ENCODE assay signal across 8 cellular contexts in genomic region chr17:82593590-82594087, GRCh38. TPM values are rescaled to one million over a fixed set of nuclear protein-coding genes. Genes with fewer than 3 reads are reported as not detected.
A peak's percentile ranks its signal among the peaks of the same experiment; 100 is the strongest.
DNase-seq lines count a peak whose midpoint lies in the region; ATAC-seq and TF ChIP-seq lines count a peak whose summit lies in the region.

No MANE protein-coding gene starts in this region.

- H3K27ac Mint-ChIP-seq in natural killer cell treated with Interleukin-12 subunit alpha and Interleukin-12 subunit beta and Interleukin-15 and Interleukin-18, amount 100 ng/mL, for 72 hours, result peak overlapping the region; percentile 90 to 91

- TF ChIP-seq CTCF in BE2C (IDR thresholded peaks at IDR 0.05; ENCODE audit: low read depth, low read length) (no peak), NB4 (IDR thresholded peaks at IDR 0.05; ENCODE audit: low read depth, low read length) (no peak), dorsolateral prefrontal cortex (IDR thresholded peaks at IDR 0.05 in 54 of 56, conservative IDR thresholded peaks at IDR 0.05 in 2 of 56; ENCODE audit: low read depth in 1 of 56, partially characterized antibody in 56 of 56) (peak in 4 of 56 donors; percentile 1 to 9 (median 6))

- DNase-seq in BE2C, result no peak
- DNase-seq in NB4 (ENCODE audit: low read depth), result no peak
- peak in 1 of 10 donors; percentile 46 for DNase-seq in dorsolateral prefrontal cortex
- no peak for DNase-seq in natural killer cell treated with Interleukin-12 subunit alpha and Interleukin-12 subunit beta and Interleukin-15 and Interleukin-18, amount 100 ng/mL, for 72 hours (ENCODE audit: low spot score)
- DNase-seq in Kasumi-1 (lab: John Stamatoyannopoulos, UW), result no peak

- H3K9me3 ChIP-seq in BE2C, result no peaks in the 10 kb centered on the region

- no peak for ATAC-seq in natural killer cell treated with Interleukin-12 subunit alpha and Interleukin-12 subunit beta and Interleukin-15 and Interleukin-18, amount 100 ng/mL, for 72 hours
- no peak for ATAC-seq in GM21360 (IDR thresholded peaks at IDR 0.05; ENCODE audit: unreplicated experiment)
- no peak for ATAC-seq in GM21447 (IDR thresholded peaks at IDR 0.05; ENCODE audit: unreplicated experiment)
- ATAC-seq in GM18870 (IDR thresholded peaks at IDR 0.05; ENCODE audit: unreplicated experiment), result no peak

- H3K4me1 Mint-ChIP-seq in natural killer cell treated with Interleukin-12 subunit alpha and Interleukin-12 subunit beta and Interleukin-15 and Interleukin-18, amount 100 ng/mL, for 72 hours (ENCODE audit: low read depth in 2 of 2), result peaks cover 24 to 28% of the 10 kb centered on the region in 2 donors

- no peaks in the 10 kb centered on the region for H3K9me3 Mint-ChIP-seq in natural killer cell treated with Interleukin-12 subunit alpha and Interleukin-12 subunit beta and Interleukin-15 and Interleukin-18, amount 100 ng/mL, for 72 hours

- H3K4me1 ChIP-seq in BE2C, result peaks cover 11% of the 10 kb centered on the region

- no peaks in the 10 kb centered on the region for H3K27me3 Mint-ChIP-seq in natural killer cell treated with Interleukin-12 subunit alpha and Interleukin-12 subunit beta and Interleukin-15 and Interleukin-18, amount 100 ng/mL, for 72 hours

- peaks cover 50% of the 10 kb centered on the region for H3K36me3 ChIP-seq in BE2C

- peak overlapping the region; percentile 50 for H3K4me3 ChIP-seq in BE2C (ENCODE audit: low read depth, low read length)
- peak overlapping the region; percentile 49 for H3K4me3 ChIP-seq in NB4 (ENCODE audit: low read depth, low read length)
- H3K4me3 ChIP-seq in dorsolateral prefrontal cortex, result peak overlapping the region; percentile 46 to 96 (median 74)

- TF ChIP-seq POLR2A in NB4 (IDR thresholded peaks at IDR 0.05; ENCODE audit: extremely low read depth, insufficient read length), result no peak

- intact Hi-C loops in dorsolateral prefrontal cortex (cut with DNase I), result loop anchor here (2.0 to 5.0 kb wide), 3 partner anchors 36 to 55 kb away; partner anchors contain the start of gene WDR45B (in 2 of the 2)

- H3K4me3 Mint-ChIP-seq in natural killer cell treated with Interleukin-12 subunit alpha and Interleukin-12 subunit beta and Interleukin-15 and Interleukin-18, amount 100 ng/mL, for 72 hours, result peak overlapping the region; percentile 90

- peak overlapping the region; percentile 95 to 100 (median 100) for H3K27ac ChIP-seq in dorsolateral prefrontal cortex

- H3K27me3 ChIP-seq in BE2C (no peaks in the 10 kb centered on the region), dorsolateral prefrontal cortex (no peaks in the 10 kb centered on the region)

- no peaks in the 10 kb centered on the region for H3K36me3 Mint-ChIP-seq in natural killer cell treated with Interleukin-12 subunit alpha and Interleukin-12 subunit beta and Interleukin-15 and Interleukin-18, amount 100 ng/mL, for 72 hours

RNA-seq across cellular contexts. Expression of gene WDR45B, which starts 54.6 kb away (rescaled TPM):
- polyA plus RNA-seq in BE2C (2012; ENCODE audit: insufficient read depth, insufficient read length, low read depth), result 200 TPM
- total RNA-seq in dorsolateral prefrontal cortex, result 100 to 1,000 TPM in 7 of 120 experiments, 10 to 100 TPM in 113; 61.0 to 110 (median 83.4) TPM
- 10 to 100 TPM; 68.0 to 75.7 TPM for total RNA-seq in natural killer cell treated with Interleukin-12 subunit alpha and Interleukin-12 subunit beta and Interleukin-15 and Interleukin-18, amount 100 ng/mL, for 72 hours
